In the genomic region with DNA sequence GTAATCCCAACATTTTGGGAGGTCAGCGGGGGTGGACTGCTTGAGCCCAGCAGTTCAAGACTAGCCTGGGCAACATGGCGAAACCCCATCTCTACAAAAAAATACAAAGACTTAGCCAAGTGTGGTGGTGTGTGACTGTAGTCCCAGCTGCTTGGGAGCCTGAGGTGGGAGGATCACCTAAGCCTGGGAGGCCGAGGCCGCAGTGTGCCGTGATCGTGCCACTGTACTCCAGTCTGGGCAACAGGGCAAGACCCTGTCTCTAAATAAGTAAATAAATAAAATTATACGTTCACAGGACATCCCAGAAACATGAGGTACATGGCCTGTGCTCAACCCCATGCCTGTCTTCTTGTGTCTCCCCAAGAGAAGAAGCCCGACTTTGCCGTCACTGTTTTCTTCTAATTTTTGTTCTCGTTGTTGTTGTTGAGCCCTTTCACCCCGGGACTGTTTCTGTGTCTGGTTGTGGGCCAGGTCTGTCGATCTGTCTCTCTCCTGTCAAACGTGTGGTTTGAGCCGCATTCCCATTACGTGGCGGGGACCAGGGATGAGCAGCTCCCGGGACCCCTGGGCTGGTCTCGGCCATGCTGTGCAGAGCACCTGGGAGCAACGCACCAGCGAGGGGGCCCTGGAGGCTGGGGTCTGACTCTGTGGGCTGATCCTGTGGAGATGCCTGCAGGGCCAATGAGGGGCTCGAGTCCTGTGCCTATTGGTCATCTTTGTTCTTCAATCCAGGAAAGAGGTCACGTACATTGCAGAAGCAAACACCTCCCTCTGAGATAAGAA, we compare ENCODE assay signal across 18 cellular contexts. TPM values are rescaled to one million over a fixed set of nuclear protein-coding genes. Genes with fewer than 3 reads are reported as not detected.
DNase-seq lines count a peak whose midpoint lies in the region; ATAC-seq, FAIRE-seq and TF ChIP-seq lines count a peak whose summit lies in the region.
"Had no signal": no experiment of that assay in that cellular context is flagged by ENCODE, and none has a peak within 500 bp of the region (broad histone marks: within the 10 kb centered on the region; RNA-seq: fewer than 3 reads in every experiment).

No MANE protein-coding gene starts in this region.

- WGBS in right cardiac atrium, result 91% methylated on average over 22 of the region's 22 CpGs
- WGBS in psoas muscle, 3 donors, result 90 to 93% (median 92%) methylated on average over 22 of the region's 22 CpGs

- no peak for FAIRE-seq in kidney (lab: Jason Lieb, UNC)
- FAIRE-seq: A549 had no signal

- peaks cover 11% of the 10 kb centered on the region for H3K36me3 ChIP-seq in left ventricle myocardium inferior
- no peaks in the 10 kb centered on the region for H3K36me3 ChIP-seq in kidney (ENCODE audit: control insufficient read depth in 1 of 2, insufficient read depth in 2 of 2, low read length in 2 of 2)
- H3K36me3 ChIP-seq in psoas muscle (ENCODE audit: insufficient read depth in 1 of 2, low read depth in 1 of 2), result peaks cover 0 to 13% of the 10 kb centered on the region in 2 donors

- H3K27ac ChIP-seq in left ventricle myocardium inferior (replicated peaks), result no peak overlapping the region
- H3K27ac ChIP-seq in right cardiac atrium (ENCODE audit: low read length), result no peak overlapping the region
- H3K27ac ChIP-seq in kidney (ENCODE audit: low read depth in 2 of 2, low read length in 2 of 2), result no peak overlapping the region
- no peak overlapping the region for H3K27ac ChIP-seq in psoas muscle
- H3K27ac ChIP-seq in substantia nigra (ENCODE audit: low read depth, low read length, poor library complexity, severe bottlenecking), result no peak overlapping the region
- H3K27ac ChIP-seq: A549 had no signal

- peak; percentile 11 for DNase-seq in left ventricle myocardium inferior
- DNase-seq in right cardiac atrium, result no peak
- peak; percentile 45 for DNase-seq in kidney
- DNase-seq in psoas muscle, result peak; percentile 9 to 44
- DNase-seq in NCI-H748 (lab: John Stamatoyannopoulos, UW; ENCODE audit: unreplicated experiment), result no peak
- DNase-seq in substantia nigra (lab: John Stamatoyannopoulos, UW), result no peak
- no peak for DNase-seq in NCI-H1436 (lab: John Stamatoyannopoulos, UW)
- DNase-seq: CD4-positive, alpha-beta memory T cell; DMS153; GDM1; HCEC 1CT; MM.1S; NCI-H1092; NCI-H1694; NCI-H510A treated with DMSO at 0.1 percent for 48 hours; NCI-H82; OCI-M1 had no signal

- no peak overlapping the region for H3K9ac ChIP-seq in kidney (ENCODE audit: low read length in 2 of 2)

- H3K9me3 ChIP-seq in left ventricle myocardium inferior (replicated peaks) (no peaks in the 10 kb centered on the region), right cardiac atrium (ENCODE audit: control insufficient read depth, low read length) (no peaks in the 10 kb centered on the region), kidney (ENCODE audit: control insufficient read depth in 1 of 2, low read length in 2 of 2) (no peaks in the 10 kb centered on the region), psoas muscle (no peaks in the 10 kb centered on the region)
- H3K9me3 ChIP-seq: A549 had no signal

- TF ChIP-seq CTCF in left ventricle myocardium inferior (IDR thresholded peaks at IDR 0.05; ENCODE audit: borderline replicate concordance) (no peak), kidney (IDR thresholded peaks at IDR 0.05; ENCODE audit: borderline replicate concordance, extremely low read depth, insufficient read depth) (no peak), psoas muscle (IDR thresholded peaks at IDR 0.05) (no peak)

- ATAC-seq in right cardiac atrium (no peak), psoas muscle (no peak)
- ATAC-seq: A549 had no signal

- intact Hi-C loops in left ventricle myocardium inferior (cut with micrococcal nuclease), result no loop called here
- intact Hi-C loops in right cardiac atrium (cut with DNase I), result no loop called here
- intact Hi-C loops in kidney (cut with DNase I), result no loop called here
- intact Hi-C loops in psoas muscle (cut with DNase I), result no loop called here

- H3K4me3 ChIP-seq in left ventricle myocardium inferior (no peak overlapping the region), right cardiac atrium (ENCODE audit: low read length) (no peak overlapping the region), kidney (ENCODE audit: low read length in 2 of 2) (no peak overlapping the region), psoas muscle (no peak overlapping the region)
- H3K4me3 ChIP-seq: A549 had no signal

- H3K4me1 ChIP-seq in left ventricle myocardium inferior, result peaks cover 26% of the 10 kb centered on the region
- no peaks in the 10 kb centered on the region for H3K4me1 ChIP-seq in right cardiac atrium (ENCODE audit: control insufficient read depth, insufficient read depth, low read length)
- H3K4me1 ChIP-seq in kidney (ENCODE audit: control insufficient read depth in 1 of 2, insufficient read depth in 1 of 2, low read depth in 1 of 2, low read length in 2 of 2), result no peaks in the 10 kb centered on the region
- H3K4me1 ChIP-seq in psoas muscle, result peaks cover 5% of the 10 kb centered on the region

- H3K27me3 ChIP-seq in left ventricle myocardium inferior (ENCODE audit: low read depth), result no peaks in the 10 kb centered on the region
- no peaks in the 10 kb centered on the region for H3K27me3 ChIP-seq in right cardiac atrium (ENCODE audit: control insufficient read depth, insufficient read depth)
- no peaks in the 10 kb centered on the region for H3K27me3 ChIP-seq in psoas muscle (ENCODE audit: insufficient read depth in 3 of 3, low read length in 2 of 3)

RNA-seq across cellular contexts. Expression of gene NACC2, which starts 32.2 kb away (rescaled TPM):
- total RNA-seq in left ventricle myocardium inferior (29.5 TPM), right cardiac atrium (10 to 100 TPM; 31.4 to 45.3 (median 37.8) TPM), kidney (30.9 TPM), psoas muscle (10 to 100 TPM; 18.4 to 33.5 (median 28.0) TPM)
- polyA plus RNA-seq in right cardiac atrium (19.4 TPM), kidney (ENCODE audit: insufficient read depth, low read depth, low replicate concordance) (7.1 TPM), psoas muscle (10 to 100 TPM in 2 of 3 donors, 1 to 10 TPM in 1; 8.5 to 14.0 (median 10.4) TPM)

RNA-seq across cellular contexts. Expression of gene TMEM250, which starts 55.8 kb away (rescaled TPM):
- total RNA-seq in left ventricle myocardium inferior, result 15.1 TPM
- 10 to 100 TPM; 18.5 to 25.5 (median 20.9) TPM for total RNA-seq in right cardiac atrium
- polyA plus RNA-seq in right cardiac atrium, result 16.5 TPM
- total RNA-seq in kidney, result 33.1 TPM
- 22.2 TPM for polyA plus RNA-seq in kidney (ENCODE audit: insufficient read depth, low read depth, low replicate concordance)
- total RNA-seq in psoas muscle, result 10 to 100 TPM; 17.3 to 27.8 (median 22.5) TPM
- polyA plus RNA-seq in psoas muscle, result 10 to 100 TPM; 28.8 to 49.5 (median 41.3) TPM

Comparison
In these comparisons a context has a peak if more than half of its experiments do, and no peak if none do; other contexts are left out.
1. DNase-seq: peak in left ventricle myocardium inferior (single experiment), kidney (single experiment) and psoas muscle (2 of 2); none in right cardiac atrium (0 of 3), NCI-H748 (single experiment), substantia nigra (0 of 49) and NCI-H1436 (single experiment).